ENCODE assay signal across 8 cellular contexts in genomic region chr10:112183329-112184051, GRCh38. TPM values are rescaled to one million over a fixed set of nuclear protein-coding genes. Genes with fewer than 3 reads are reported as not detected.
DNase-seq lines count a peak whose midpoint lies in the region; ATAC-seq and TF ChIP-seq lines count a peak whose summit lies in the region.

A gene with protein sequence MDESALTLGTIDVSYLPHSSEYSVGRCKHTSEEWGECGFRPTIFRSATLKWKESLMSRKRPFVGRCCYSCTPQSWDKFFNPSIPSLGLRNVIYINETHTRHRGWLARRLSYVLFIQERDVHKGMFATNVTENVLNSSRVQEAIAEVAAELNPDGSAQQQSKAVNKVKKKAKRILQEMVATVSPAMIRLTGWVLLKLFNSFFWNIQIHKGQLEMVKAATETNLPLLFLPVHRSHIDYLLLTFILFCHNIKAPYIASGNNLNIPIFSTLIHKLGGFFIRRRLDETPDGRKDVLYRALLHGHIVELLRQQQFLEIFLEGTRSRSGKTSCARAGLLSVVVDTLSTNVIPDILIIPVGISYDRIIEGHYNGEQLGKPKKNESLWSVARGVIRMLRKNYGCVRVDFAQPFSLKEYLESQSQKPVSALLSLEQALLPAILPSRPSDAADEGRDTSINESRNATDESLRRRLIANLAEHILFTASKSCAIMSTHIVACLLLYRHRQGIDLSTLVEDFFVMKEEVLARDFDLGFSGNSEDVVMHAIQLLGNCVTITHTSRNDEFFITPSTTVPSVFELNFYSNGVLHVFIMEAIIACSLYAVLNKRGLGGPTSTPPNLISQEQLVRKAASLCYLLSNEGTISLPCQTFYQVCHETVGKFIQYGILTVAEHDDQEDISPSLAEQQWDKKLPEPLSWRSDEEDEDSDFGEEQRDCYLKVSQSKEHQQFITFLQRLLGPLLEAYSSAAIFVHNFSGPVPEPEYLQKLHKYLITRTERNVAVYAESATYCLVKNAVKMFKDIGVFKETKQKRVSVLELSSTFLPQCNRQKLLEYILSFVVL (minus strand): TSS chr10:112183765. CDS start chr10:112181784, 1,981 bp downstream.

- 0% methylated on average over 28 to 46 of the region's 46 CpGs for WGBS in heart left ventricle, 4 donors

- peaks cover 3% of the 10 kb centered on the region for H3K36me3 Mint-ChIP-seq in type B pancreatic cell

- no peaks in the 10 kb centered on the region for H3K27me3 ChIP-seq in adipocyte (replicated peaks; ENCODE audit: control insufficient read depth, insufficient read depth, low read length)
- no peaks in the 10 kb centered on the region for H3K27me3 ChIP-seq in heart left ventricle

- peak within 1 kb of the TSS; percentile 92 for H3K9ac ChIP-seq in adipocyte (ENCODE audit: low read length)

- peaks cover 12% of the 10 kb centered on the region for H3K9me3 ChIP-seq in adipocyte (ENCODE audit: control insufficient read depth, low read length)
- H3K9me3 ChIP-seq in heart left ventricle: peaks cover 0 to 5% (median 0%) of the 10 kb centered on the region in 12 donors

- peaks cover 42% of the 10 kb centered on the region for H3K36me3 ChIP-seq in adipocyte (ENCODE audit: control insufficient read depth, insufficient read depth, low read length, severe bottlenecking)
- peaks cover 0 to 33% (median 19%) of the 10 kb centered on the region in 9 donors for H3K36me3 ChIP-seq in heart left ventricle

- H3K4me3 Mint-ChIP-seq in type B pancreatic cell: peak within 1 kb of the TSS; percentile 92

- no peak for TF ChIP-seq CTCF in GM10266 (IDR thresholded peaks at IDR 0.05; ENCODE audit: control insufficient read depth, insufficient read depth, low read depth, missing control alignments)
- peak in 1 of 12 donors; percentile 23 for TF ChIP-seq CTCF in heart left ventricle (IDR thresholded peaks at IDR 0.05)
- no peak for TF ChIP-seq CTCF in type B pancreatic cell (conservative IDR thresholded peaks at IDR 0.05)

- H3K27ac Mint-ChIP-seq in type B pancreatic cell: peak within 1 kb of the TSS; percentile 98

- TF ChIP-seq POLR2A in heart left ventricle (IDR thresholded peaks at IDR 0.05): peak in 1 of 2 donors; percentile 71

- H3K27ac ChIP-seq in heart left ventricle: peak within 1 kb of the TSS in 11 of 12 donors; percentile 65 to 84 (median 73)

- intact Hi-C loops in heart left ventricle (cut with DNase I) (loop anchor here in 9 of 10 donors (2.0 to 10.0 kb wide), 6 partner anchors 114 to 264 kb away; partner anchors contain the start of genes VTI1A (in 2 of the 9) and ZDHHC6 (in 2 of the 9)), posterior cingulate gyrus (cut with DNase I) (loop anchor here (5.0 to 10.0 kb wide), 2 partner anchors 129 to 261 kb away; partner anchors contain the start of genes VTI1A and ZDHHC6)

- H3K4me3 ChIP-seq in adipocyte (ENCODE audit: low read length): peak within 1 kb of the TSS; percentile 91
- H3K4me3 ChIP-seq in heart left ventricle: peak within 1 kb of the TSS; percentile 70 to 96 (median 85)

- no peaks in the 10 kb centered on the region for H3K9me3 Mint-ChIP-seq in type B pancreatic cell

- H3K4me1 ChIP-seq in adipocyte (ENCODE audit: control insufficient read depth, insufficient read depth, low read length) (peaks cover 40% of the 10 kb centered on the region), heart left ventricle (peaks cover 0 to 29% (median 15%) of the 10 kb centered on the region in 12 donors)

- peaks cover 13% of the 10 kb centered on the region for H3K4me1 Mint-ChIP-seq in type B pancreatic cell (ENCODE audit: unreplicated experiment)

- ATAC-seq in HG02571 (IDR thresholded peaks at IDR 0.05; ENCODE audit: unreplicated experiment): peak; percentile 93
- peak; percentile 96 to 99 (median 98) for ATAC-seq in heart left ventricle

- no peaks in the 10 kb centered on the region for H3K27me3 Mint-ChIP-seq in type B pancreatic cell

- DNase-seq in GM10266 (ENCODE audit: extremely low spot score) (peak; percentile 90), NCI-H1092 (lab: John Stamatoyannopoulos, UW) (peak; percentile 74), SW 1271 (lab: John Stamatoyannopoulos, UW) (peak; percentile 0 to 70), adipocyte (ENCODE audit: low read depth) (peak; percentile 96), heart left ventricle (peak; percentile 93 to 98 (median 95)), posterior cingulate gyrus (peak; percentile 91 to 99 (median 96)), type B pancreatic cell (ENCODE audit: extremely low spot score, unreplicated experiment) (peak; percentile 99)

RNA-seq across cellular contexts. Expression of the gene that starts here (rescaled TPM):
- 100 to 1,000 TPM in 1 of 9 donors, 10 to 100 TPM in 6, 1 to 10 TPM in 2; 8.7 to 104 (median 16.9) TPM for total RNA-seq in heart left ventricle
- 10 to 100 TPM in 1 of 2 donors, 1 to 10 TPM in 1; 5.8 to 18.7 TPM for polyA plus RNA-seq in heart left ventricle
- total RNA-seq in type B pancreatic cell (ENCODE audit: low replicate concordance): 16.8 and 24.1 TPM in 2 replicates

Comparison
In these comparisons a context has a peak if more than half of its experiments do, and no peak if none do; other contexts are left out.
1. Peak in every context shown above with its lines: DNase-seq, ATAC-seq, H3K4me3 ChIP-seq and H3K27ac ChIP-seq.
2. DNase-seq: peak in every context shown above with its lines; median percentile 99 in type B pancreatic cell; 96 in posterior cingulate gyrus; 96 in adipocyte; 95 in heart left ventricle; 90 in GM10266; 74 in NCI-H1092; 35 in SW 1271.